19 cellular contexts compared by ENCODE assay signal in the genomic region with DNA sequence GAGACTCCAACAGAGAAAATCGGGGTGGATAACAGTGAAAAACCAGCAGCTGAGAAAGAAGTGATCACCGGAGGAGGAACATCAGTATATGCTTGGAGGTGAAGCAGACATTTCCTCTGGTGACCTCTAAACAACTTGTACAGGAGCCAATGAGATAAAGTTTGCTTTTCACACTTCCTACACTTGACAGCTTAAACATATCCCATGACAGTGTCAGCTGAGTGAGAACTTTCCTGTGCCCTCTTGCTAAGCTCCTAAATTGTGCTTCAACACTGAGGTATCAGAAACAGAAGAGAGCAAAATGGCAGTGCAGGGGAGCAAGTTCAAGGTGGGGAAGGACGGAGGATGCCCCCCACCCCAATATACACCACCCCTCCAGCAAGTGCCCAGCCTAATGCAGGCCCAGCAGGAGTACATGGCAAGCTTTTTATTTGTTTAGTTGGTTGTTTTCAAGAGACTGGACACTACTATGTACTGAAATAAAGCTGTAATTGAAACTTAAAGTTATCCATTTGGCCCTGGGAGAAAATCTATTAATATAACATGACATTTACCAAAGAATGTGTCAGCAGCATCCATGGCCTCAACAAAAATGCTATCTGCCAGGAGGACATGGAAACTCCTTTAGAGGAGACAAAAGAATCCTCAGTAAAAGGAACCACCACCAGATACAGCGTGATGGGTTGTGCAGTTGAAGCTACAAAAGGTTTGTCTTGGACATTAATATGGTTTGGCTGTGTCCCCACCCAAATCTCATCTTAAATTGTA.
DNase-seq lines count a peak whose midpoint lies in the region; ATAC-seq, FAIRE-seq and TF ChIP-seq lines count a peak whose summit lies in the region.
"Had no signal": no experiment of that assay in that cellular context is flagged by ENCODE, and none has a peak within 500 bp of the region (broad histone marks: within the 10 kb centered on the region; RNA-seq: fewer than 3 reads in every experiment).

No MANE protein-coding gene starts in this region.

- H3K4me3 ChIP-seq in right lobe of liver: no peak overlapping the region
- H3K4me3 ChIP-seq in HepG2 (replicated peaks in 1 of 3; ENCODE audit: insufficient read depth in 1 of 3, low read depth in 2 of 3, low read length in 3 of 3): no peak overlapping the region
- no peak overlapping the region for H3K4me3 ChIP-seq in right cardiac atrium (ENCODE audit: low read length)
- H3K4me3 ChIP-seq in skeletal muscle tissue (ENCODE audit: low read length in 3 of 3): peak overlapping the region in 1 of 3 donors; percentile 11
- H3K4me3 ChIP-seq: BLaER1 had no signal

- no peak for FAIRE-seq in HepG2 (lab: Jason Lieb, UNC)
- FAIRE-seq: GM12892, GM18507 had no signal

- H2AFZ ChIP-seq in HepG2 (ENCODE audit: low read length): no peak overlapping the region

- DNase-seq in right lobe of liver: no peak
- DNase-seq in HepG2 (ENCODE audit: low spot score): no peak
- DNase-seq in left cardiac atrium: no peak
- no peak for DNase-seq in right cardiac atrium
- no peak for DNase-seq in NCI-H2081 treated with DMSO at 0.1 percent for 48 hours (lab: John Stamatoyannopoulos, UW)
- no peak for DNase-seq in effector CD4-positive, alpha-beta T cell
- DNase-seq: 8988T; CD4-positive, alpha-beta memory T cell; DMS153; DMS79; GDM1; GOT3; H7 had no signal

- H3K27ac ChIP-seq in right lobe of liver: no peak overlapping the region
- no peak overlapping the region for H3K27ac ChIP-seq in HepG2 (ENCODE audit: extremely low read length, insufficient read depth, low read length)
- peak overlapping the region; percentile 97 for H3K27ac ChIP-seq in right cardiac atrium (ENCODE audit: low read length)
- H3K27ac ChIP-seq in skeletal muscle tissue (ENCODE audit: low read depth, low read length): peak overlapping the region; percentile 70
- H3K27ac ChIP-seq: BLaER1 had no signal

- CTCF ChIA-PET in HepG2 (lab: Yijun Ruan, JAX; ENCODE audit: low intra/inter-chr PET ratio, low total read pairs): no interaction called here

- intact Hi-C loops in right lobe of liver (cut with DNase I): no loop called here
- intact Hi-C loops in HepG2 (cut with micrococcal nuclease; ENCODE audit: unreplicated experiment): no loop called here
- intact Hi-C loops in left cardiac atrium (cut with DNase I): loop anchor here (10.0 kb wide), 2 partner anchors 177 to 537 kb away; a partner anchor contains a TSS
- intact Hi-C loops in right cardiac atrium (cut with DNase I): no loop called here

- H3K9ac ChIP-seq in HepG2 (ENCODE audit: insufficient read depth, low read depth, low read length): no peak overlapping the region
- H3K9ac ChIP-seq in skeletal muscle tissue (ENCODE audit: low read depth in 1 of 3, low read length in 3 of 3): peak overlapping the region in 1 of 3 donors; percentile 15
- H3K9ac ChIP-seq: BLaER1 had no signal

- POLR2A ChIA-PET in HepG2 (lab: Yijun Ruan, JAX): no interaction called here

- TF ChIP-seq CTCF in right lobe of liver (IDR thresholded peaks at IDR 0.05) (no peak), HepG2 (CRISPR knock-in tag; IDR thresholded peaks at IDR 0.05) (no peak)

- H3K4me1 ChIP-seq in right lobe of liver: no peaks in the 10 kb centered on the region
- no peaks in the 10 kb centered on the region for H3K4me1 ChIP-seq in HepG2 (ENCODE audit: insufficient read depth, low read length)
- H3K4me1 ChIP-seq in right cardiac atrium (ENCODE audit: control insufficient read depth, insufficient read depth, low read length): peaks cover 3% of the 10 kb centered on the region
- H3K4me1 ChIP-seq in skeletal muscle tissue (ENCODE audit: control insufficient read depth in 3 of 3, insufficient read depth in 3 of 3, low read length in 3 of 3): peaks cover 5 to 12% (median 12%) of the 10 kb centered on the region in 3 donors
- H3K4me1 ChIP-seq: BLaER1 had no signal

- in situ Hi-C loops in HepG2 (cut with HindIII; ENCODE audit: extremely low pct_ligation_motif_present, low pct_unique_long_range_greater_than_20kb): no loop called here

- WGBS in right lobe of liver (ENCODE audit: insufficient coverage, low coverage, low lambda C conversion rate, missing lambda C conversion rate): 56% methylated on average over 4 of the region's 4 CpGs
- 13% methylated on average over 4 of the region's 4 CpGs for WGBS in HepG2 (ENCODE audit: low lambda C conversion rate)
- WGBS in right cardiac atrium: 39% methylated on average over 4 of the region's 4 CpGs

- no peak for TF ChIP-seq RAD21 in HepG2 (CRISPR knock-in tag; IDR thresholded peaks at IDR 0.05)

- H3K9me3 ChIP-seq in right lobe of liver (no peaks in the 10 kb centered on the region), HepG2 (ENCODE audit: low read length) (no peaks in the 10 kb centered on the region; the same call in 1 of the 2 replicates), right cardiac atrium (ENCODE audit: control insufficient read depth, low read length) (no peaks in the 10 kb centered on the region), skeletal muscle tissue (ENCODE audit: control insufficient read depth in 3 of 3, low read length in 3 of 3) (no peaks in the 10 kb centered on the region)

- H3K36me3 ChIP-seq in right lobe of liver (no peaks in the 10 kb centered on the region), HepG2 (replicated peaks in 1 of 2; ENCODE audit: control insufficient read depth in 1 of 2, insufficient read depth in 2 of 2, low read length in 2 of 2) (no peaks in the 10 kb centered on the region), skeletal muscle tissue (ENCODE audit: control insufficient read depth in 3 of 3, insufficient read depth in 3 of 3, low read length in 3 of 3) (no peaks in the 10 kb centered on the region)
- H3K36me3 ChIP-seq: BLaER1 had no signal

- TF ChIP-seq POLR2A in right lobe of liver (IDR thresholded peaks at IDR 0.05): no peak
- no peak for TF ChIP-seq POLR2A in HepG2 (IDR thresholded peaks at IDR 0.05; ENCODE audit: insufficient read depth in 1 of 2, low read depth in 2 of 2, low read length in 2 of 2)

- TF ChIP-seq EP300 in HepG2 (IDR thresholded peaks at IDR 0.05; ENCODE audit: low read depth in 2 of 2, low read length in 2 of 2) (no peak), HepG2 (CRISPR knock-in tag; IDR thresholded peaks at IDR 0.05; ENCODE audit: borderline replicate concordance) (no peak)

- no peak overlapping the region for H3K4me2 ChIP-seq in HepG2 (ENCODE audit: low read depth, low read length)
- H3K4me2 ChIP-seq: BLaER1 had no signal

- ATAC-seq in right lobe of liver (peak; percentile 25 to 72 (median 58)), HepG2 (no peak), left cardiac atrium (peak; percentile 91 to 95), right cardiac atrium (peak; percentile 89 to 93), GM19395 (IDR thresholded peaks at IDR 0.05; ENCODE audit: unreplicated experiment) (no peak)
- ATAC-seq: HCT116 had no signal

- no peaks in the 10 kb centered on the region for H4K20me1 ChIP-seq in HepG2 (ENCODE audit: insufficient read depth, low read length)
- H4K20me1 ChIP-seq: BLaER1 had no signal

- no TSS peak for BruUV-seq in HepG2 (replicated peaks; lab: Mats Ljungman, UMichigan)

- H3K27me3 ChIP-seq in right lobe of liver: no peaks in the 10 kb centered on the region
- H3K27me3 ChIP-seq in HepG2 (ENCODE audit: control insufficient read depth in 1 of 2, insufficient read depth in 2 of 2, low read length in 2 of 2): no peaks in the 10 kb centered on the region
- H3K27me3 ChIP-seq in right cardiac atrium (ENCODE audit: control insufficient read depth, insufficient read depth): no peaks in the 10 kb centered on the region
- H3K27me3 ChIP-seq in skeletal muscle tissue (ENCODE audit: control insufficient read depth in 3 of 3, insufficient read depth in 3 of 3, low read length in 3 of 3): no peaks in the 10 kb centered on the region
- H3K27me3 ChIP-seq: BLaER1 had no signal

- no peaks in the 10 kb centered on the region for H3K79me2 ChIP-seq in HepG2 (ENCODE audit: insufficient read depth, low read length)

TF ChIP-seq in HepG2, 621 proteins besides CTCF, POLR2A, EP300 and RAD21 (continues in another document):
- TF ChIP-seq ZNF557 (CRISPR knock-in tag; IDR thresholded peaks at IDR 0.05) (no peak), ZMAT3 (CRISPR knock-in tag; conservative IDR thresholded peaks at IDR 0.05) (no peak), NR2F1 (CRISPR knock-in tag; IDR thresholded peaks at IDR 0.05) (no peak), PHF21A (CRISPR knock-in tag; IDR thresholded peaks at IDR 0.05) (no peak), ZNF816 (CRISPR knock-in tag; IDR thresholded peaks at IDR 0.05; ENCODE audit: borderline replicate concordance) (no peak), ZNF552 (CRISPR knock-in tag; IDR thresholded peaks at IDR 0.05; ENCODE audit: borderline replicate concordance) (no peak), ZSCAN29 (CRISPR knock-in tag; conservative IDR thresholded peaks at IDR 0.05) (no peak), NBN (conservative IDR thresholded peaks at IDR 0.05) (no peak), TAF15 (IDR thresholded peaks at IDR 0.05; ENCODE audit: low read depth, low read length, poor library complexity, severe bottlenecking) (no peak), YEATS2 (CRISPR knock-in tag; IDR thresholded peaks at IDR 0.05; ENCODE audit: borderline replicate concordance) (no peak)
- TF ChIP-seq, protein P1, sequence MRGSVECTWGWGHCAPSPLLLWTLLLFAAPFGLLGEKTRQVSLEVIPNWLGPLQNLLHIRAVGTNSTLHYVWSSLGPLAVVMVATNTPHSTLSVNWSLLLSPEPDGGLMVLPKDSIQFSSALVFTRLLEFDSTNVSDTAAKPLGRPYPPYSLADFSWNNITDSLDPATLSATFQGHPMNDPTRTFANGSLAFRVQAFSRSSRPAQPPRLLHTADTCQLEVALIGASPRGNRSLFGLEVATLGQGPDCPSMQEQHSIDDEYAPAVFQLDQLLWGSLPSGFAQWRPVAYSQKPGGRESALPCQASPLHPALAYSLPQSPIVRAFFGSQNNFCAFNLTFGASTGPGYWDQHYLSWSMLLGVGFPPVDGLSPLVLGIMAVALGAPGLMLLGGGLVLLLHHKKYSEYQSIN (CRISPR knock-in tag; IDR thresholded peaks at IDR 0.05; ENCODE audit: borderline replicate concordance): no peak
- TF ChIP-seq, protein P2, sequence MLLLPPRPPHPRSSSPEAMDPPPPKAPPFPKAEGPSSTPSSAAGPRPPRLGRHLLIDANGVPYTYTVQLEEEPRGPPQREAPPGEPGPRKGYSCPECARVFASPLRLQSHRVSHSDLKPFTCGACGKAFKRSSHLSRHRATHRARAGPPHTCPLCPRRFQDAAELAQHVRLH (CRISPR knock-in tag; IDR thresholded peaks at IDR 0.05; ENCODE audit: borderline replicate concordance, low read depth): no peak
- TF ChIP-seq, protein P3, sequence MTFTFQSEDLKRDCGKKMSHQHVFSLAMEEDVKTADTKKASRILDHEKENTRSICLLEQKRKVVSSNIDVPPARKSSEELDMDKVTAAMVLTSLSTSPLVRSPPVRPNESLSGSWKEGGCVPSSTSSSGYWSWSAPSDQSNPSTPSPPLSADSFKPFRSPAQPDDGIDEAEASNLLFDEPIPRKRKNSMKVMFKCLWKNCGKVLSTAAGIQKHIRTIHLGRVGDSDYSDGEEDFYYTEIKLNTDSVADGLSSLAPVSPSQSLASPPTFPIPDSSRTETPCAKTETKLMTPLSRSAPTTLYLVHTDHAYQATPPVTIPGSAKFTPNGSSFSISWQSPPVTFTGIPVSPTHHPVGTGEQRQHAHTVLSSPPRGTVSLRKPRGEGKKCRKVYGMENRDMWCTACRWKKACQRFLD (CRISPR knock-in tag; IDR thresholded peaks at IDR 0.05; ENCODE audit: borderline replicate concordance): no peak

Comparison
In these comparisons a context has a peak if more than half of its experiments do, and no peak if none do; other contexts are left out.
1. ATAC-seq: peak in right lobe of liver (4 of 4), left cardiac atrium (2 of 2) and right cardiac atrium (2 of 2); none in HepG2 (single experiment) and GM19395 (single experiment).
2. intact Hi-C loops: an anchor here in left cardiac atrium (10.0 kb wide); none called in right lobe of liver, HepG2 and right cardiac atrium.
3. H3K27ac ChIP-seq: peak in right cardiac atrium (single experiment) and skeletal muscle tissue (single experiment); none in right lobe of liver (0 of 3) and HepG2 (single experiment).